In genomic region chr20:38810926-38811325, GRCh38 we compare ENCODE assay signal across 1 cellular context.
TF ChIP-seq lines count a peak whose summit lies in the region.

No MANE protein-coding gene starts in this region.

TF ChIP-seq in SK-N-SH, 30 proteins besides CTCF, POLR2A, EP300 and RAD21:
- no peak for TF ChIP-seq EZH2phosphoT487 (IDR thresholded peaks at IDR 0.05; ENCODE audit: borderline replicate concordance, low read depth)
- TF ChIP-seq MAX (IDR thresholded peaks at IDR 0.05; ENCODE audit: low read depth) = no peak
- no peak for TF ChIP-seq REST (IDR thresholded peaks at IDR 0.05; ENCODE audit: low read depth, low read length)
- no peak for TF ChIP-seq GATA2 (CRISPR knock-in tag; IDR thresholded peaks at IDR 0.05)
- no peak for TF ChIP-seq FOSL2 (IDR thresholded peaks at IDR 0.05; ENCODE audit: borderline replicate concordance, low read depth)
- TF ChIP-seq JUND (IDR thresholded peaks at IDR 0.05) = no peak
- no peak for TF ChIP-seq MXI1 (IDR thresholded peaks at IDR 0.05; ENCODE audit: low read depth, low read length)
- no peak for TF ChIP-seq USF2 (IDR thresholded peaks at IDR 0.05; ENCODE audit: borderline replicate concordance, low read depth, low read length)
- TF ChIP-seq FOXJ3 (CRISPR knock-in tag; IDR thresholded peaks at IDR 0.05) = no peak
- TF ChIP-seq ELF1 (IDR thresholded peaks at IDR 0.05) = no peak
- no peak for TF ChIP-seq TCF12 (IDR thresholded peaks at IDR 0.05)
- TF ChIP-seq POLR2AphosphoS5 (IDR thresholded peaks at IDR 0.05; ENCODE audit: low read depth, low read length) = no peak
- TF ChIP-seq PBX3 (IDR thresholded peaks at IDR 0.05) = no peak
- TF ChIP-seq NFIC (IDR thresholded peaks at IDR 0.05; ENCODE audit: borderline replicate concordance) = no peak
- TF ChIP-seq ZBTB33 (IDR thresholded peaks at IDR 0.05; ENCODE audit: borderline replicate concordance, low read depth) = no peak
- TF ChIP-seq YY1 (IDR thresholded peaks at IDR 0.05; ENCODE audit: low read depth) = no peak
- no peak for TF ChIP-seq TEAD4 (IDR thresholded peaks at IDR 0.05; ENCODE audit: borderline replicate concordance, insufficient read depth)
- no peak for TF ChIP-seq TAF1 (IDR thresholded peaks at IDR 0.05; ENCODE audit: borderline replicate concordance, low read depth, low read length)
- TF ChIP-seq MEF2A (IDR thresholded peaks at IDR 0.05; ENCODE audit: borderline replicate concordance, low read depth) = no peak
- TF ChIP-seq USF1 (IDR thresholded peaks at IDR 0.05; ENCODE audit: borderline replicate concordance, low read depth) = no peak
